In genomic region chr15:68432665-68433064, GRCh38 we compare ENCODE assay signal across 2 cellular contexts.
TF ChIP-seq lines count a peak whose summit lies in the region.

No MANE protein-coding gene starts in this region.

TF ChIP-seq in HepG2, 621 proteins besides CTCF, POLR2A, EP300 and RAD21:
- 0 out of 2 replicates have a peak, but pooled peaks have one; percentile 29 for TF ChIP-seq FOXO4 (CRISPR knock-in tag; conservative IDR thresholded peaks at IDR 0.05)
- no peak for TF ChIP-seq REL (CRISPR knock-in tag; conservative IDR thresholded peaks at IDR 0.05)

TF ChIP-seq in H1, 55 proteins besides CTCF, POLR2A, EP300 and RAD21:
- no peak for TF ChIP-seq KDM4A (IDR thresholded peaks at IDR 0.05; ENCODE audit: low read depth, low read length, severe bottlenecking)
- no peak for TF ChIP-seq CEBPB (IDR thresholded peaks at IDR 0.05; ENCODE audit: low read depth, low read length)
- TF ChIP-seq POU5F1 (IDR thresholded peaks at IDR 0.05; ENCODE audit: low read depth, low read length), result no peak
- TF ChIP-seq NANOG (IDR thresholded peaks at IDR 0.05; ENCODE audit: insufficient read depth, low read depth, low read length, poor library complexity, severe bottlenecking), result no peak
- TF ChIP-seq YY1 (IDR thresholded peaks at IDR 0.05; ENCODE audit: low read depth, low read length), result no peak
- no peak for TF ChIP-seq SIN3A (conservative IDR thresholded peaks at IDR 0.05 in 1 of 2, IDR thresholded peaks at IDR 0.05 in 1 of 2; ENCODE audit: low read depth in 1 of 2, low read length in 2 of 2)
